8 cellular contexts compared by ENCODE assay signal in genomic region chr7:45036317-45036716, GRCh38. TPM values are rescaled to one million over a fixed set of nuclear protein-coding genes. Genes with fewer than 3 reads are reported as not detected.
A peak's percentile ranks its signal among the peaks of the same experiment; 100 is the strongest.
DNase-seq lines count a peak whose midpoint lies in the region; ATAC-seq and TF ChIP-seq lines count a peak whose summit lies in the region.
"Had no signal": no experiment of that assay in that cellular context is flagged by ENCODE, and none has a peak within 500 bp of the region (broad histone marks: within the 10 kb centered on the region; RNA-seq: fewer than 3 reads in every experiment).

No MANE protein-coding gene starts in this region.

- H3K27ac Mint-ChIP-seq in CD4-positive, alpha-beta T cell, result peak overlapping the region; percentile 88
- H3K27ac Mint-ChIP-seq in activated CD8-positive, alpha-beta T cell treated with anti-CD3 and anti-CD28 coated beads, Interleukin-2, amount 10 ng/mL, durations not matched to agents 7 days and 5 days, result peak overlapping the region; percentile 75
- H3K27ac Mint-ChIP-seq in mesothelial cell of epicardium, result peak overlapping the region; percentile 10

- H4K20me1 ChIP-seq in DND-41 (ENCODE audit: insufficient read depth, low read length), result peaks cover 77% of the 10 kb centered on the region

- no peaks in the 10 kb centered on the region for H3K9me3 Mint-ChIP-seq in CD4-positive, alpha-beta T cell
- no peaks in the 10 kb centered on the region for H3K9me3 Mint-ChIP-seq in activated CD8-positive, alpha-beta T cell treated with anti-CD3 and anti-CD28 coated beads, Interleukin-2, amount 10 ng/mL, durations not matched to agents 7 days and 5 days (ENCODE audit: insufficient read depth)
- no peaks in the 10 kb centered on the region for H3K9me3 Mint-ChIP-seq in mesothelial cell of epicardium

- ATAC-seq in CD4-positive, alpha-beta T cell (ENCODE audit: poor library complexity), result no peak
- ATAC-seq in DND-41 (ENCODE audit: insufficient read depth, low read depth) (no peak), GM18861 (IDR thresholded peaks at IDR 0.05; ENCODE audit: unreplicated experiment) (no peak), HG02610 (IDR thresholded peaks at IDR 0.05; ENCODE audit: unreplicated experiment) (no peak)
- peak; percentile 8 for ATAC-seq in activated CD8-positive, alpha-beta T cell treated with anti-CD3 and anti-CD28 coated beads, Interleukin-2, amount 10 ng/mL, durations not matched to agents 7 days and 5 days

- intact Hi-C loops in CD4-positive, alpha-beta T cell (cut with DNase I, micrococcal nuclease), result no loop called here

- DNase-seq in CD4-positive, alpha-beta T cell, result no peak
- DNase-seq in DND-41, result no peak
- DNase-seq in activated CD8-positive, alpha-beta T cell treated with anti-CD3 and anti-CD28 coated beads, Interleukin-2, amount 10 ng/mL, durations not matched to agents 7 days and 5 days, result no peak
- DNase-seq in mesothelial cell of epicardium (ENCODE audit: low spot score in 2 of 2, unreplicated experiment in 2 of 2), result no peak
- DNase-seq in iPS-NIHi11 (ENCODE audit: low spot score), result no peak

- H2AFZ ChIP-seq in DND-41 (ENCODE audit: low read depth, low read length), result no peak overlapping the region

- POLR2A ChIA-PET in CD4-positive, alpha-beta T cell (lab: Charles Lee), result interaction anchor here (0.9 to 13.4 kb wide), 8 partner anchors 9 to 188 kb away, joined by 3 to 367 read pairs (median 6); partner anchors contain the start of genes CCM2, MYO1G and TBRG4
- POLR2A ChIA-PET in activated CD8-positive, alpha-beta T cell treated with anti-CD3 and anti-CD28 coated beads, Interleukin-2, amount 10 ng/mL, durations not matched to agents 7 days and 5 days (lab: Charles Lee), result interaction anchor here (0.5 to 3.8 kb wide), 10 partner anchors 9 to 75 kb away, joined by 3 to 27 read pairs (median 8); partner anchors contain the start of genes MYO1G and TBRG4

- peaks cover 96% of the 10 kb centered on the region for H3K79me2 ChIP-seq in DND-41 (ENCODE audit: insufficient read depth, low read length)

- peaks cover 83% of the 10 kb centered on the region for H3K36me3 Mint-ChIP-seq in CD4-positive, alpha-beta T cell (ENCODE audit: low read depth)
- peaks cover 69% of the 10 kb centered on the region for H3K36me3 Mint-ChIP-seq in activated CD8-positive, alpha-beta T cell treated with anti-CD3 and anti-CD28 coated beads, Interleukin-2, amount 10 ng/mL, durations not matched to agents 7 days and 5 days (ENCODE audit: low read depth)
- peaks cover 22% of the 10 kb centered on the region for H3K36me3 Mint-ChIP-seq in mesothelial cell of epicardium

- CTCF ChIA-PET in CD4-positive, alpha-beta T cell (lab: Charles Lee), result interaction anchor here (0.7 to 2.3 kb wide), 6 partner anchors 9 to 63 kb away, joined by 3 to 9 read pairs (median 6); no protein-coding TSS in a partner anchor
- CTCF ChIA-PET in activated CD8-positive, alpha-beta T cell treated with anti-CD3 and anti-CD28 coated beads, Interleukin-2, amount 10 ng/mL, durations not matched to agents 7 days and 5 days (lab: Charles Lee), result interaction anchor here (0.6 to 4.7 kb wide), 12 partner anchors 9 to 179 kb away, joined by 3 to 32 read pairs (median 4); partner anchors contain the start of gene MYO1G

- no peaks in the 10 kb centered on the region for H3K9me3 ChIP-seq in CD4-positive, alpha-beta T cell (ENCODE audit: control insufficient read depth, low read length)
- no peaks in the 10 kb centered on the region for H3K9me3 ChIP-seq in DND-41 (ENCODE audit: insufficient read depth, low read length, severe bottlenecking)

- no peak overlapping the region for H3K4me3 ChIP-seq in DND-41 (ENCODE audit: low read depth in 1 of 2, low read length in 2 of 2)

- H3K27me3 ChIP-seq in CD4-positive, alpha-beta T cell (ENCODE audit: control insufficient read depth, insufficient read depth, low read length), result no peaks in the 10 kb centered on the region
- no peaks in the 10 kb centered on the region for H3K27me3 ChIP-seq in DND-41 (ENCODE audit: insufficient read depth, low read length, poor library complexity)

- peaks cover 30% of the 10 kb centered on the region for H3K4me1 ChIP-seq in DND-41 (ENCODE audit: insufficient read depth, low read length)

- no peak for TF ChIP-seq CTCF in CD4-positive, alpha-beta T cell (IDR thresholded peaks at IDR 0.05)
- no peak for TF ChIP-seq CTCF in DND-41 (IDR thresholded peaks at IDR 0.05; ENCODE audit: borderline replicate concordance, extremely low read depth, low read length, poor library complexity, severe bottlenecking)
- no peak for TF ChIP-seq CTCF in mesothelial cell of epicardium (IDR thresholded peaks at IDR 0.05; ENCODE audit: unreplicated experiment)

- peak overlapping the region; percentile 82 for H3K4me3 Mint-ChIP-seq in CD4-positive, alpha-beta T cell
- H3K4me3 Mint-ChIP-seq in activated CD8-positive, alpha-beta T cell treated with anti-CD3 and anti-CD28 coated beads, Interleukin-2, amount 10 ng/mL, durations not matched to agents 7 days and 5 days, result peak overlapping the region; percentile 36
- H3K4me3 Mint-ChIP-seq in mesothelial cell of epicardium, result no peak overlapping the region

- H3K4me1 Mint-ChIP-seq in CD4-positive, alpha-beta T cell (ENCODE audit: low read depth), result peaks cover 81% of the 10 kb centered on the region
- peaks cover 70% of the 10 kb centered on the region for H3K4me1 Mint-ChIP-seq in activated CD8-positive, alpha-beta T cell treated with anti-CD3 and anti-CD28 coated beads, Interleukin-2, amount 10 ng/mL, durations not matched to agents 7 days and 5 days (ENCODE audit: low read depth)
- H3K4me1 Mint-ChIP-seq in mesothelial cell of epicardium, result peaks cover 15% of the 10 kb centered on the region

- H3K27ac ChIP-seq in CD4-positive, alpha-beta T cell (ENCODE audit: low read depth, low read length), result peak overlapping the region; percentile 26
- 0 out of 2 replicates have a peak overlapping the region, but pooled peaks have one; percentile 58 for H3K27ac ChIP-seq in DND-41 (ENCODE audit: low read length)

- no peaks in the 10 kb centered on the region for H3K27me3 Mint-ChIP-seq in CD4-positive, alpha-beta T cell
- no peaks in the 10 kb centered on the region for H3K27me3 Mint-ChIP-seq in activated CD8-positive, alpha-beta T cell treated with anti-CD3 and anti-CD28 coated beads, Interleukin-2, amount 10 ng/mL, durations not matched to agents 7 days and 5 days (ENCODE audit: low read depth)
- no peaks in the 10 kb centered on the region for H3K27me3 Mint-ChIP-seq in mesothelial cell of epicardium (ENCODE audit: low read depth)

- no peak overlapping the region for H3K4me2 ChIP-seq in DND-41 (ENCODE audit: insufficient read depth, low read length)

- H3K9ac ChIP-seq in DND-41 (ENCODE audit: low read depth, low read length), result no peak overlapping the region

- H3K36me3 ChIP-seq in DND-41 (ENCODE audit: insufficient read depth, low read length), result peaks cover 75% of the 10 kb centered on the region

RNA-seq across cellular contexts. Expression of gene CCM2, which starts 36.3 kb away (rescaled TPM):
- total RNA-seq in CD4-positive, alpha-beta T cell, result 10 to 100 TPM; 48.8 to 52.8 TPM
- 10 to 100 TPM; 99.6 to 99.9 TPM for total RNA-seq in activated CD8-positive, alpha-beta T cell treated with anti-CD3 and anti-CD28 coated beads, Interleukin-2, amount 10 ng/mL, durations not matched to agents 7 days and 5 days
- total RNA-seq in mesothelial cell of epicardium, result 32.3 to 35.1 TPM (median 34.1 TPM) in 3 replicates

RNA-seq across cellular contexts. Expression of gene NACAD, which starts 52.5 kb away (rescaled TPM):
- total RNA-seq in CD4-positive, alpha-beta T cell, result under 1 TPM; 0.08 to 0.14 TPM
- total RNA-seq in activated CD8-positive, alpha-beta T cell treated with anti-CD3 and anti-CD28 coated beads, Interleukin-2, amount 10 ng/mL, durations not matched to agents 7 days and 5 days, result under 1 TPM; 0.05 to 0.16 TPM
- 9.2 to 11.4 TPM (median 10.3 TPM) in 3 replicates for total RNA-seq in mesothelial cell of epicardium

RNA-seq across cellular contexts. Expression of gene MYO1G, which starts 57.5 kb away (rescaled TPM):
- total RNA-seq in CD4-positive, alpha-beta T cell, result 100 to 1,000 TPM; 155 to 157 TPM
- total RNA-seq in activated CD8-positive, alpha-beta T cell treated with anti-CD3 and anti-CD28 coated beads, Interleukin-2, amount 10 ng/mL, durations not matched to agents 7 days and 5 days, result 100 to 1,000 TPM; 435 to 453 TPM
- total RNA-seq in mesothelial cell of epicardium, result 0.65 to 0.69 TPM (median 0.66 TPM) in 3 replicates
- total RNA-seq: renal cortical epithelial cell had no signal

Comparison
In these comparisons a context has a peak if more than half of its experiments do, and no peak if none do; other contexts are left out.
1. H3K27ac Mint-ChIP-seq: peak in every context shown above with its lines; median percentile 88 in CD4-positive, alpha-beta T cell; 75 in activated CD8-positive, alpha-beta T cell treated with anti-CD3 and anti-CD28 coated beads, Interleukin-2, amount 10 ng/mL, durations not matched to agents 7 days and 5 days; 10 in mesothelial cell of epicardium.
2. RNA of gene MYO1G, which starts 57.5 kb away (total RNA-seq): 435 to 453 TPM in activated CD8-positive, alpha-beta T cell treated with anti-CD3 and anti-CD28 coated beads, Interleukin-2, amount 10 ng/mL, durations not matched to agents 7 days and 5 days and 155 to 157 TPM in CD4-positive, alpha-beta T cell; 0.65 to 0.69 TPM in mesothelial cell of epicardium; every median in the first group is over 10 times any median in the second.